ENCODE assay signal across 27 cellular contexts in genomic region chr15:89822611-89822950, GRCh38. TPM values are rescaled to one million over a fixed set of nuclear protein-coding genes. Genes with fewer than 3 reads are reported as not detected.
DNase-seq lines count a peak whose midpoint lies in the region; ATAC-seq, FAIRE-seq and TF ChIP-seq lines count a peak whose summit lies in the region.
"Had no signal": no experiment of that assay in that cellular context is flagged by ENCODE, and none has a peak within 500 bp of the region (broad histone marks: within the 10 kb centered on the region; RNA-seq: fewer than 3 reads in every experiment).

No MANE protein-coding gene starts in this region.

- no peaks in the 10 kb centered on the region for H3K4me1 ChIP-seq in A673 (ENCODE audit: insufficient read depth, low read length, poor library complexity, severe bottlenecking)
- peaks cover 6% of the 10 kb centered on the region for H3K4me1 ChIP-seq in GM12878 (ENCODE audit: control insufficient read depth, insufficient read depth, low read length)
- no peaks in the 10 kb centered on the region for H3K4me1 ChIP-seq in neural progenitor cell
- H3K4me1 ChIP-seq in HepG2 (ENCODE audit: insufficient read depth, low read length), result peaks cover 54% of the 10 kb centered on the region
- H3K4me1 ChIP-seq: colonic mucosa had no signal

- RAD21 ChIA-PET in GM12878 (lab: Charles Lee; ENCODE audit: unreplicated experiment), result interaction anchor here (1.0 to 1.1 kb wide), 2 partner anchors 52 to 62 kb away, joined by 3 to 4 read pairs; no protein-coding TSS in a partner anchor

- no peaks in the 10 kb centered on the region for H3K9me3 ChIP-seq in A673 (ENCODE audit: low read depth, low read length, poor library complexity, severe bottlenecking)
- H3K9me3 ChIP-seq in GM12878 (replicated peaks; ENCODE audit: control insufficient read depth, insufficient read depth, low read length), result no peaks in the 10 kb centered on the region
- H3K9me3 ChIP-seq in neural progenitor cell (ENCODE audit: low read depth), result no peaks in the 10 kb centered on the region
- no peaks in the 10 kb centered on the region for H3K9me3 ChIP-seq in HepG2 (ENCODE audit: low read length)
- H3K9me3 ChIP-seq: colonic mucosa, gastrocnemius medialis, left ventricle myocardium inferior, upper lobe of right lung had no signal

- H2AFZ ChIP-seq in GM12878 (ENCODE audit: control insufficient read depth, low read depth, low read length), result no peak overlapping the region
- no peak overlapping the region for H2AFZ ChIP-seq in neural progenitor cell (replicated peaks)
- no peak overlapping the region for H2AFZ ChIP-seq in HepG2 (ENCODE audit: low read length)
- H2AFZ ChIP-seq: hepatocyte had no signal

- no peak for TF ChIP-seq EP300 in GM12878 (IDR thresholded peaks at IDR 0.05; ENCODE audit: borderline replicate concordance in 1 of 2, control insufficient read depth in 1 of 2, low read depth in 2 of 2, low read length in 2 of 2)
- TF ChIP-seq EP300 in HepG2 (IDR thresholded peaks at IDR 0.05; ENCODE audit: low read depth in 2 of 2, low read length in 2 of 2), result no peak
- TF ChIP-seq EP300 in HepG2 (CRISPR knock-in tag; IDR thresholded peaks at IDR 0.05; ENCODE audit: borderline replicate concordance), result no peak

- H3K27me3 Mint-ChIP-seq in HFFc6 (ENCODE audit: insufficient read depth) (no peaks in the 10 kb centered on the region; the same call in 1 of the 2 replicates), neural progenitor cell (ENCODE audit: insufficient read depth, low read depth) (peaks cover 28% of the 10 kb centered on the region)

- intact Hi-C loops in A673 (cut with micrococcal nuclease; ENCODE audit: unreplicated experiment), result no loop called here
- intact Hi-C loops in GM12878 (cut with micrococcal nuclease; ENCODE audit: unreplicated experiment), result loop anchor here (10.0 kb wide), 1 partner anchor 68 kb away; the partner anchor contains the start of gene MESP1
- intact Hi-C loops in HepG2 (cut with micrococcal nuclease; ENCODE audit: unreplicated experiment), result no loop called here

- H3K36me3 ChIP-seq in A673 (ENCODE audit: insufficient read depth, low read length, poor library complexity, severe bottlenecking) (no peaks in the 10 kb centered on the region), GM12878 (ENCODE audit: control insufficient read depth in 2 of 2, insufficient read depth in 2 of 2, low read length in 1 of 2) (no peaks in the 10 kb centered on the region), neural progenitor cell (no peaks in the 10 kb centered on the region), HepG2 (replicated peaks in 1 of 2; ENCODE audit: control insufficient read depth in 1 of 2, insufficient read depth in 2 of 2, low read length in 2 of 2) (no peaks in the 10 kb centered on the region)
- H3K36me3 ChIP-seq: colonic mucosa, gastrocnemius medialis, left ventricle myocardium inferior, upper lobe of right lung had no signal

- SMC1A ChIA-PET in GM12878 (lab: Charles Lee; ENCODE audit: uncharacterized antibody, unreplicated experiment), result interaction anchor here (0.6 kb wide), 2 partner anchors 408 to 693 kb away, joined by 3 read pairs; no protein-coding TSS in a partner anchor

- FAIRE-seq in GM12878 (lab: Jason Lieb, UNC) (no peak), HepG2 (lab: Jason Lieb, UNC) (no peak)
- FAIRE-seq: bronchial epithelial cell, small intestine had no signal

- H3K27me3 ChIP-seq in A673 (replicated peaks; ENCODE audit: insufficient read depth, low read depth, low read length, poor library complexity) (no peaks in the 10 kb centered on the region), GM12878 (replicated peaks in 1 of 2; ENCODE audit: control insufficient read depth in 2 of 2, insufficient read depth in 2 of 2, low read length in 1 of 2) (no peaks in the 10 kb centered on the region), neural progenitor cell (peaks cover 6% of the 10 kb centered on the region), HepG2 (ENCODE audit: control insufficient read depth in 1 of 2, insufficient read depth in 2 of 2, low read length in 2 of 2) (peaks cover 0 to 15% of the 10 kb centered on the region in 2 experiments; a peak in 1 of 5 replicates)
- H3K27me3 ChIP-seq: colonic mucosa, hepatocyte had no signal

- H3K9me3 Mint-ChIP-seq in HFFc6 (no peaks in the 10 kb centered on the region), neural progenitor cell (no peaks in the 10 kb centered on the region)

- peaks cover 76% of the 10 kb centered on the region for H3K4me1 Mint-ChIP-seq in HFFc6 (ENCODE audit: low read depth)
- peaks cover 10% of the 10 kb centered on the region for H3K4me1 Mint-ChIP-seq in neural progenitor cell

- TF ChIP-seq RAD21 in GM12878 (IDR thresholded peaks at IDR 0.05; ENCODE audit: insufficient read depth, low read depth, low read length), result no peak
- no peak for TF ChIP-seq RAD21 in HepG2 (CRISPR knock-in tag; IDR thresholded peaks at IDR 0.05)

- H3K27ac Mint-ChIP-seq in HFFc6 (peak overlapping the region; percentile 85), neural progenitor cell (peak overlapping the region; percentile 74)

- ATAC-seq in GM12878 (no peak), HepG2 (no peak)
- ATAC-seq: gastrocnemius medialis had no signal

- H3F3A ChIP-seq in neural progenitor cell (ENCODE audit: low read depth), result no peaks in the 10 kb centered on the region

- POLR2A ChIA-PET in A673 (lab: Charles Lee; ENCODE audit: low non-redundant PET) (no interaction called here), GM12878 (lab: Charles Lee) (no interaction called here), HepG2 (lab: Yijun Ruan, JAX) (no interaction called here)

- no peak overlapping the region for H3K27ac ChIP-seq in A673 (ENCODE audit: low read depth, low read length, poor library complexity, severe bottlenecking)
- no peak overlapping the region for H3K27ac ChIP-seq in GM12878 (ENCODE audit: control insufficient read depth, insufficient read depth)
- H3K27ac ChIP-seq in neural progenitor cell, result no peak overlapping the region
- no peak overlapping the region for H3K27ac ChIP-seq in HepG2 (ENCODE audit: extremely low read length, insufficient read depth, low read length)
- H3K27ac ChIP-seq: colonic mucosa, gastrocnemius medialis, left ventricle myocardium inferior, upper lobe of right lung had no signal

- H4K20me1 ChIP-seq in GM12878 (ENCODE audit: control insufficient read depth, insufficient read depth) (no peaks in the 10 kb centered on the region), neural progenitor cell (ENCODE audit: low read depth) (no peaks in the 10 kb centered on the region), HepG2 (ENCODE audit: insufficient read depth, low read length) (no peaks in the 10 kb centered on the region)

- H3K4me2 ChIP-seq in GM12878 (ENCODE audit: control insufficient read depth, insufficient read depth) (peak overlapping the region; percentile 44; the same call in 1 of the 2 replicates), neural progenitor cell (no peak overlapping the region), HepG2 (ENCODE audit: low read depth, low read length) (no peak overlapping the region)
- H3K4me2 ChIP-seq: hepatocyte had no signal

- BruUV-seq in A673 (replicated peaks; lab: Mats Ljungman, UMichigan), result no TSS peak
- BruUV-seq in GM12878 (replicated peaks; lab: Mats Ljungman, UMichigan), result no TSS peak
- BruUV-seq in HepG2 (replicated peaks; lab: Mats Ljungman, UMichigan), result no TSS peak

- TF ChIP-seq CTCF in A673 (conservative IDR thresholded peaks at IDR 0.05; ENCODE audit: low read depth, low read length) (no peak), HFFc6 (IDR thresholded peaks at IDR 0.05) (no peak), GM12878 (IDR thresholded peaks at IDR 0.05 in 2 of 3, conservative IDR thresholded peaks at IDR 0.05 in 1 of 3; ENCODE audit: control insufficient read depth in 2 of 3, extremely low read depth in 1 of 3, insufficient read depth in 1 of 3, low read depth in 3 of 3, low read length in 3 of 3) (no peak), neural progenitor cell (IDR thresholded peaks at IDR 0.05) (no peak), HepG2 (CRISPR knock-in tag; IDR thresholded peaks at IDR 0.05) (no peak)

- H3K9ac ChIP-seq in GM12878 (ENCODE audit: control insufficient read depth, insufficient read depth, low read length) (no peak overlapping the region), neural progenitor cell (no peak overlapping the region), HepG2 (ENCODE audit: insufficient read depth, low read depth, low read length) (no peak overlapping the region)

- H3K36me3 Mint-ChIP-seq in HFFc6 (ENCODE audit: low read depth) (no peaks in the 10 kb centered on the region), neural progenitor cell (no peaks in the 10 kb centered on the region)

- H3K79me2 ChIP-seq in GM12878 (ENCODE audit: control insufficient read depth, insufficient read depth, low read length) (no peaks in the 10 kb centered on the region), neural progenitor cell (ENCODE audit: low read depth) (no peaks in the 10 kb centered on the region), HepG2 (ENCODE audit: insufficient read depth, low read length) (no peaks in the 10 kb centered on the region)
- H3K79me2 ChIP-seq: hepatocyte had no signal

- 66% methylated on average over 5 of the region's 5 CpGs for WGBS in GM12878 (ENCODE audit: insufficient coverage, insufficient replicate concordance, low lambda C conversion rate, missing lambda C conversion rate)
- WGBS in HepG2 (ENCODE audit: low lambda C conversion rate), result 71% methylated on average over 5 of the region's 5 CpGs

- TF ChIP-seq POLR2A in GM12878 (IDR thresholded peaks at IDR 0.05; ENCODE audit: low read depth, low read length) (no peak), HepG2 (IDR thresholded peaks at IDR 0.05; ENCODE audit: insufficient read depth in 1 of 2, low read depth in 2 of 2, low read length in 2 of 2) (no peak)

- CTCF ChIA-PET in A673 (lab: Charles Lee), result interaction anchor here (0.5 kb wide), 1 partner anchor 157 kb away, joined by 3 read pairs; no protein-coding TSS in a partner anchor
- CTCF ChIA-PET in GM12878 (lab: Yijun Ruan, JAX), result interaction anchor here (1.1 kb wide), 1 partner anchor 41 kb away, joined by 3 read pairs; no protein-coding TSS in a partner anchor
- CTCF ChIA-PET in HepG2 (lab: Yijun Ruan, JAX; ENCODE audit: low intra/inter-chr PET ratio, low total read pairs), result no interaction called here

- DNase-seq in A673 (ENCODE audit: low spot score) (peak; percentile 53), HFFc6 (no peak), GM12878 (ENCODE audit: low read depth, low spot score) (no peak), neural progenitor cell (ENCODE audit: low spot score) (no peak), NCI-H82 (lab: John Stamatoyannopoulos, UW) (no peak), HepG2 (ENCODE audit: low spot score) (no peak), SIG-M5 treated with dmso at 0.1 percent for 504 hours (lab: John Stamatoyannopoulos, UW; ENCODE audit: unreplicated experiment) (no peak), iPS-NIHi11 (ENCODE audit: low spot score) (no peak)
- DNase-seq: activated CD4-positive, alpha-beta T cell treated with anti-CD3 and anti-CD28 coated beads, Interleukin-2, amount 50 U/mL, for 4 hours; activated naive CD4-positive, alpha-beta T cell treated with anti-CD3 and anti-CD28 coated beads, Interleukin-2, amount 50 U/mL, for 16 hours; colonic mucosa; COR-L47; DMS79; gastrocnemius medialis; GDM1; left ventricle myocardium inferior; NCI-H1092 treated with DMSO at 0.1 percent for 48 hours; NCI-H187; NCI-H526 treated with DMSO at 0.1 percent for 48 hours; occipital lobe; small intestine; substantia nigra; T-helper 1 cell had no signal

- H3K4me3 Mint-ChIP-seq in HFFc6 (no peak overlapping the region), neural progenitor cell (no peak overlapping the region)

- in situ Hi-C loops in GM12878 (cut with MboI), result no loop called here
- in situ Hi-C loops in HepG2 (cut with HindIII; ENCODE audit: extremely low pct_ligation_motif_present, low pct_unique_long_range_greater_than_20kb), result no loop called here

- H3K4me3 ChIP-seq in A673 (ENCODE audit: low read depth, low read length, poor library complexity, severe bottlenecking) (no peak overlapping the region), GM12878 (no peak overlapping the region), neural progenitor cell (no peak overlapping the region), HepG2 (replicated peaks in 1 of 3; ENCODE audit: insufficient read depth in 1 of 3, low read depth in 2 of 3, low read length in 3 of 3) (no peak overlapping the region)
- H3K4me3 ChIP-seq: colonic mucosa, gastrocnemius medialis, hepatocyte, left ventricle myocardium inferior, upper lobe of right lung had no signal

RNA-seq across cellular contexts. Expression of gene ANPEP, which starts 7.9 kb away (rescaled TPM):
- total RNA-seq in A673 (2021) (0.73 and 1.5 TPM in 2 replicates), GM12878 (2014; rRNA removed) (not detected in 2 replicates), GM12878 (2014; rRNA removed; fragmentation: Illumina TruSeq; extraction: Trizol) (not detected in 2 replicates), GM12878 (2021) (0.58 and 0.87 TPM in 2 replicates), neural progenitor cell (ENCODE audit: low replicate concordance) (2.7 and 4.7 TPM in 2 replicates), HepG2 (2016; rRNA removed; fragmentation: Illumina TruSeq; extraction: Trizol) (34.6 and 60.4 TPM in 2 replicates)
- 100 to 1,000 TPM; 502 to 857 (median 524) TPM for total RNA-seq in HFFc6 (2021; fragmentation: NEBNext Ultra II Directional; extraction: Animal tissue kit (Norgen Biotek cat#: 25700))
- 0.73 TPM in 1 of 2 replicates, not detected in the other for total RNA-seq in GM12878 (2013; cell fraction: nucleolus; rRNA removed)
- polyA plus RNA-seq in GM12878 (2011; ENCODE audit: low read depth), result not detected
- polyA plus RNA-seq in GM12878 (2011; rRNA removed) (not detected in 2 replicates), GM12878 (2014; fragmentation: Illumina TruSeq; extraction: Trizol) (0.05 and 0.18 TPM in 2 replicates), GM12878 (2014; fragmentation: Nextera tagmentation; extraction: Ambion mirVana) (not detected), GM12878 (2014; rRNA removed) (not detected in 2 replicates), GM12878 (2016; fragmentation: Nextera tagmentation; extraction: Ambion mirVana) (under 1 TPM; 0.19 to 0.24 TPM), HepG2 (2011; rRNA removed) (91.6 and 133 TPM in 2 replicates)
- polyA plus RNA-seq in GM12878 (2011; cell fraction: cytosol; rRNA removed), result not detected in 2 replicates
- polyA plus RNA-seq in GM12878 (2011; cell fraction: nucleus; rRNA removed), result 0.04 TPM in 1 of 2 replicates, not detected in the other
- polyA plus RNA-seq in GM12878 (2012), result not detected in 2 replicates
- polyA minus RNA-seq in GM12878 (2011; rRNA and poly(A)+ RNA removed), result not detected in 2 replicates
- polyA minus RNA-seq in GM12878 (2011; cell fraction: cytosol; rRNA and poly(A)+ RNA removed), result not detected in 2 replicates
- not detected in 2 replicates for polyA minus RNA-seq in GM12878 (2011; cell fraction: nucleus; rRNA and poly(A)+ RNA removed)
- total RNA-seq in HepG2 (2016; cell fraction: cytosol; rRNA removed; fragmentation: Illumina TruSeq; extraction: Trizol; ENCODE audit: low read depth), result 15.6 and 16.8 TPM in 2 replicates
- total RNA-seq in HepG2 (2016; cell fraction: insoluble cytoplasmic fraction; rRNA removed; fragmentation: Illumina TruSeq; extraction: Trizol), result 26.1 and 65.2 TPM in 2 replicates
- 26.0 and 27.7 TPM in 2 replicates for total RNA-seq in HepG2 (2016; cell fraction: membrane; rRNA removed; fragmentation: Illumina TruSeq; extraction: Trizol)
- total RNA-seq in HepG2 (2016; cell fraction: nucleus; rRNA removed; fragmentation: Illumina TruSeq; extraction: Trizol), result 86.6 and 113 TPM in 2 replicates
- polyA plus RNA-seq in HepG2 (2011; cell fraction: cytosol; rRNA removed), result 71.6 and 76.1 TPM in 2 replicates
- 264 and 286 TPM in 2 replicates for polyA plus RNA-seq in HepG2 (2011; cell fraction: nucleus; rRNA removed)
- 157 and 182 TPM in 2 replicates for polyA plus RNA-seq in HepG2 (2012)
- 14.0 and 14.9 TPM in 2 replicates for polyA plus RNA-seq in HepG2 (2016; cell fraction: cytosol; fragmentation: Illumina TruSeq; extraction: Trizol; ENCODE audit: low read depth)
- polyA plus RNA-seq in HepG2 (2016; cell fraction: insoluble cytoplasmic fraction; fragmentation: Illumina TruSeq; extraction: Trizol; ENCODE audit: low read depth), result 44.3 and 62.9 TPM in 2 replicates
- 31.7 and 35.7 TPM in 2 replicates for polyA plus RNA-seq in HepG2 (2016; cell fraction: membrane; fragmentation: Illumina TruSeq; extraction: Trizol; ENCODE audit: low read depth)
- polyA plus RNA-seq in HepG2 (2016; cell fraction: nucleus; fragmentation: Illumina TruSeq; extraction: Trizol; ENCODE audit: insufficient read depth, low read depth), result 327 and 338 TPM in 2 replicates
- 0.07 and 103 TPM in 2 replicates for polyA minus RNA-seq in HepG2 (2011; rRNA and poly(A)+ RNA removed; ENCODE audit: low replicate concordance)
- 60.8 and 79.8 TPM in 2 replicates for polyA minus RNA-seq in HepG2 (2011; cell fraction: cytosol; rRNA and poly(A)+ RNA removed)
- polyA minus RNA-seq in HepG2 (2011; cell fraction: nucleus; rRNA and poly(A)+ RNA removed), result 44.8 and 60.0 TPM in 2 replicates

RNA-seq across cellular contexts. Expression of gene MESP2, which starts 46.4 kb away (rescaled TPM):
- total RNA-seq in A673 (2021) (0.26 and 0.81 TPM in 2 replicates), GM12878 (2014; rRNA removed) (not detected in 2 replicates), GM12878 (2014; rRNA removed; fragmentation: Illumina TruSeq; extraction: Trizol) (not detected in 2 replicates), GM12878 (2021) (not detected in 2 replicates), neural progenitor cell (ENCODE audit: low replicate concordance) (0.19 TPM in 1 of 2 replicates, not detected in the other), HepG2 (2016; rRNA removed; fragmentation: Illumina TruSeq; extraction: Trizol) (not detected in 2 replicates)
- under 1 TPM in 3 of 6 experiments, not detected in 3; 0.19 to 0.26 (median 0.21) TPM for total RNA-seq in HFFc6 (2021; fragmentation: NEBNext Ultra II Directional; extraction: Animal tissue kit (Norgen Biotek cat#: 25700))
- total RNA-seq in GM12878 (2013; cell fraction: nucleolus; rRNA removed), result not detected in 2 replicates
- polyA plus RNA-seq in GM12878 (2011; ENCODE audit: low read depth), result not detected
- polyA plus RNA-seq in GM12878 (2011; rRNA removed) (not detected in 2 replicates), GM12878 (2014; fragmentation: Illumina TruSeq; extraction: Trizol) (not detected in 2 replicates), GM12878 (2014; fragmentation: Nextera tagmentation; extraction: Ambion mirVana) (not detected), GM12878 (2014; rRNA removed) (0.04 TPM in 1 of 2 replicates, not detected in the other), GM12878 (2016; fragmentation: Nextera tagmentation; extraction: Ambion mirVana) (not detected), HepG2 (2011; rRNA removed) (not detected in 2 replicates)
- not detected in 2 replicates for polyA plus RNA-seq in GM12878 (2011; cell fraction: cytosol; rRNA removed)
- polyA plus RNA-seq in GM12878 (2011; cell fraction: nucleus; rRNA removed), result not detected in 2 replicates
- not detected in 2 replicates for polyA plus RNA-seq in GM12878 (2012)
- polyA minus RNA-seq in GM12878 (2011; rRNA and poly(A)+ RNA removed), result not detected in 2 replicates
- not detected in 2 replicates for polyA minus RNA-seq in GM12878 (2011; cell fraction: cytosol; rRNA and poly(A)+ RNA removed)
- polyA minus RNA-seq in GM12878 (2011; cell fraction: nucleus; rRNA and poly(A)+ RNA removed), result not detected in 2 replicates
- not detected in 2 replicates for total RNA-seq in HepG2 (2016; cell fraction: cytosol; rRNA removed; fragmentation: Illumina TruSeq; extraction: Trizol; ENCODE audit: low read depth)
- 0.13 TPM in 1 of 2 replicates, not detected in the other for total RNA-seq in HepG2 (2016; cell fraction: insoluble cytoplasmic fraction; rRNA removed; fragmentation: Illumina TruSeq; extraction: Trizol)
- not detected in 2 replicates for total RNA-seq in HepG2 (2016; cell fraction: membrane; rRNA removed; fragmentation: Illumina TruSeq; extraction: Trizol)
- total RNA-seq in HepG2 (2016; cell fraction: nucleus; rRNA removed; fragmentation: Illumina TruSeq; extraction: Trizol), result not detected in 2 replicates
- not detected in 2 replicates for polyA plus RNA-seq in HepG2 (2011; cell fraction: cytosol; rRNA removed)
- polyA plus RNA-seq in HepG2 (2011; cell fraction: nucleus; rRNA removed), result not detected in 2 replicates
- not detected in 2 replicates for polyA plus RNA-seq in HepG2 (2012)
- polyA plus RNA-seq in HepG2 (2016; cell fraction: cytosol; fragmentation: Illumina TruSeq; extraction: Trizol; ENCODE audit: low read depth), result not detected in 2 replicates
- polyA plus RNA-seq in HepG2 (2016; cell fraction: insoluble cytoplasmic fraction; fragmentation: Illumina TruSeq; extraction: Trizol; ENCODE audit: low read depth), result not detected in 2 replicates
- not detected in 2 replicates for polyA plus RNA-seq in HepG2 (2016; cell fraction: membrane; fragmentation: Illumina TruSeq; extraction: Trizol; ENCODE audit: low read depth)
- polyA plus RNA-seq in HepG2 (2016; cell fraction: nucleus; fragmentation: Illumina TruSeq; extraction: Trizol; ENCODE audit: insufficient read depth, low read depth), result not detected in 2 replicates
- not detected in 2 replicates for polyA minus RNA-seq in HepG2 (2011; rRNA and poly(A)+ RNA removed; ENCODE audit: low replicate concordance)
- polyA minus RNA-seq in HepG2 (2011; cell fraction: cytosol; rRNA and poly(A)+ RNA removed), result not detected in 2 replicates
- polyA minus RNA-seq in HepG2 (2011; cell fraction: nucleus; rRNA and poly(A)+ RNA removed), result not detected in 2 replicates
- total RNA-seq: gastrocnemius medialis, occipital lobe, renal cortical epithelial cell, upper lobe of right lung had no signal
- polyA plus RNA-seq: hepatocyte had no signal
